1 cellular context compared by ENCODE assay signal in genomic region chr14:94581127-94581999, GRCh38.
A peak's percentile ranks its signal among the peaks of the same experiment; 100 is the strongest.
TF ChIP-seq lines count a peak whose summit lies in the region.

A gene with protein sequence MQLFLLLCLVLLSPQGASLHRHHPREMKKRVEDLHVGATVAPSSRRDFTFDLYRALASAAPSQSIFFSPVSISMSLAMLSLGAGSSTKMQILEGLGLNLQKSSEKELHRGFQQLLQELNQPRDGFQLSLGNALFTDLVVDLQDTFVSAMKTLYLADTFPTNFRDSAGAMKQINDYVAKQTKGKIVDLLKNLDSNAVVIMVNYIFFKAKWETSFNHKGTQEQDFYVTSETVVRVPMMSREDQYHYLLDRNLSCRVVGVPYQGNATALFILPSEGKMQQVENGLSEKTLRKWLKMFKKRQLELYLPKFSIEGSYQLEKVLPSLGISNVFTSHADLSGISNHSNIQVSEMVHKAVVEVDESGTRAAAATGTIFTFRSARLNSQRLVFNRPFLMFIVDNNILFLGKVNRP (plus strand): TSS chr14:94581426. CDS start chr14:94587363, 5,937 bp downstream.

TF ChIP-seq in HepG2, 621 proteins besides CTCF, POLR2A, EP300 and RAD21 (continued from another document and continues in another):
- peak in 1 of 2 experiments; percentile 16; a peak in 1 of 4 replicates for TF ChIP-seq ATF4 (CRISPR knock-in tag; IDR thresholded peaks at IDR 0.05)
- peak; percentile 45; the same call in 1 of the 2 replicates for TF ChIP-seq RXRA (CRISPR knock-in tag; IDR thresholded peaks at IDR 0.05)
- no peak for TF ChIP-seq RFX3 (CRISPR knock-in tag; IDR thresholded peaks at IDR 0.05)
- TF ChIP-seq POLR2AphosphoS5 (IDR thresholded peaks at IDR 0.05; ENCODE audit: low read depth, low read length), result peak; percentile 95
- no peak for TF ChIP-seq ZNF513 (CRISPR knock-in tag; conservative IDR thresholded peaks at IDR 0.05)
- TF ChIP-seq ZNF136 (CRISPR knock-in tag; IDR thresholded peaks at IDR 0.05; ENCODE audit: low read depth), result 0 out of 2 replicates have a peak, but pooled peaks have one; percentile 47
- TF ChIP-seq HDAC2 (CRISPR knock-in tag; IDR thresholded peaks at IDR 0.05), result peak; percentile 41
- TF ChIP-seq NCOA5 (CRISPR knock-in tag; IDR thresholded peaks at IDR 0.05), result no peak
- TF ChIP-seq KDM5B (CRISPR knock-in tag; IDR thresholded peaks at IDR 0.05; ENCODE audit: borderline replicate concordance), result peak; percentile 70
- TF ChIP-seq HMGXB4 (CRISPR knock-in tag; IDR thresholded peaks at IDR 0.05; ENCODE audit: borderline replicate concordance in 1 of 2, low read depth in 1 of 2), result peak; percentile 52 to 58; a peak in 2 of 4 replicates
- peak; percentile 15; the same call in 1 of the 2 replicates for TF ChIP-seq HOXA3 (CRISPR knock-in tag; IDR thresholded peaks at IDR 0.05)
- no peak for TF ChIP-seq LCORL (IDR thresholded peaks at IDR 0.05)
- TF ChIP-seq LCORL (CRISPR knock-in tag; IDR thresholded peaks at IDR 0.05), result no peak; the same call in 1 of the 2 replicates
- 0 out of 2 replicates have a peak, but pooled peaks have one; percentile 33 for TF ChIP-seq ZNF740 (CRISPR knock-in tag; IDR thresholded peaks at IDR 0.05)
- peak; percentile 56 for TF ChIP-seq MXD1 (CRISPR knock-in tag; IDR thresholded peaks at IDR 0.05)
- peak; percentile 66 for TF ChIP-seq ZNF143 (CRISPR knock-in tag; IDR thresholded peaks at IDR 0.05)
- peak; percentile 28; the same call in 1 of the 2 replicates for TF ChIP-seq PATZ1 (CRISPR knock-in tag; IDR thresholded peaks at IDR 0.05)
- TF ChIP-seq MIER3 (CRISPR knock-in tag; IDR thresholded peaks at IDR 0.05; ENCODE audit: borderline replicate concordance), result 0 out of 2 replicates have a peak, but pooled peaks have one; percentile 59
- TF ChIP-seq GATAD2A (CRISPR knock-in tag; IDR thresholded peaks at IDR 0.05), result no peak
- TF ChIP-seq, protein P1, sequence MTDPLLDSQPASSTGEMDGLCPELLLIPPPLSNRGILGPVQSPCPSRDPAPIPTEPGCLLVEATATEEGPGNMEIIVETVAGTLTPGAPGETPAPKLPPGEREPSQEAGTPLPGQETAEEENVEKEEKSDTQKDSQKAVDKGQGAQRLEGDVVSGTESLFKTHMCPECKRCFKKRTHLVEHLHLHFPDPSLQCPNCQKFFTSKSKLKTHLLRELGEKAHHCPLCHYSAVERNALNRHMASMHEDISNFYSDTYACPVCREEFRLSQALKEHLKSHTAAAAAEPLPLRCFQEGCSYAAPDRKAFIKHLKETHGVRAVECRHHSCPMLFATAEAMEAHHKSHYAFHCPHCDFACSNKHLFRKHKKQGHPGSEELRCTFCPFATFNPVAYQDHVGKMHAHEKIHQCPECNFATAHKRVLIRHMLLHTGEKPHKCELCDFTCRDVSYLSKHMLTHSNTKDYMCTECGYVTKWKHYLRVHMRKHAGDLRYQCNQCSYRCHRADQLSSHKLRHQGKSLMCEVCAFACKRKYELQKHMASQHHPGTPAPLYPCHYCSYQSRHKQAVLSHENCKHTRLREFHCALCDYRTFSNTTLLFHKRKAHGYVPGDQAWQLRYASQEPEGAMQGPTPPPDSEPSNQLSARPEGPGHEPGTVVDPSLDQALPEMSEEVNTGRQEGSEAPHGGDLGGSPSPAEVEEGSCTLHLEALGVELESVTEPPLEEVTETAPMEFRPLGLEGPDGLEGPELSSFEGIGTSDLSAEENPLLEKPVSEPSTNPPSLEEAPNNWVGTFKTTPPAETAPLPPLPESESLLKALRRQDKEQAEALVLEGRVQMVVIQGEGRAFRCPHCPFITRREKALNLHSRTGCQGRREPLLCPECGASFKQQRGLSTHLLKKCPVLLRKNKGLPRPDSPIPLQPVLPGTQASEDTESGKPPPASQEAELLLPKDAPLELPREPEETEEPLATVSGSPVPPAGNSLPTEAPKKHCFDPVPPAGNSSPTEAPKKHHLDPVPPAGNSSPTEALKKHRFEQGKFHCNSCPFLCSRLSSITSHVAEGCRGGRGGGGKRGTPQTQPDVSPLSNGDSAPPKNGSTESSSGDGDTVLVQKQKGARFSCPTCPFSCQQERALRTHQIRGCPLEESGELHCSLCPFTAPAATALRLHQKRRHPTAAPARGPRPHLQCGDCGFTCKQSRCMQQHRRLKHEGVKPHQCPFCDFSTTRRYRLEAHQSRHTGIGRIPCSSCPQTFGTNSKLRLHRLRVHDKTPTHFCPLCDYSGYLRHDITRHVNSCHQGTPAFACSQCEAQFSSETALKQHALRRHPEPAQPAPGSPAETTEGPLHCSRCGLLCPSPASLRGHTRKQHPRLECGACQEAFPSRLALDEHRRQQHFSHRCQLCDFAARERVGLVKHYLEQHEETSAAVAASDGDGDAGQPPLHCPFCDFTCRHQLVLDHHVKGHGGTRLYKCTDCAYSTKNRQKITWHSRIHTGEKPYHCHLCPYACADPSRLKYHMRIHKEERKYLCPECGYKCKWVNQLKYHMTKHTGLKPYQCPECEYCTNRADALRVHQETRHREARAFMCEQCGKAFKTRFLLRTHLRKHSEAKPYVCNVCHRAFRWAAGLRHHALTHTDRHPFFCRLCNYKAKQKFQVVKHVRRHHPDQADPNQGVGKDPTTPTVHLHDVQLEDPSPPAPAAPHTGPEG (CRISPR knock-in tag; IDR thresholded peaks at IDR 0.05), result no peak
- TF ChIP-seq ZNF24 (IDR thresholded peaks at IDR 0.05), result no peak
- 0 out of 2 replicates have a peak, but pooled peaks have one; percentile 8 for TF ChIP-seq PRMT3 (CRISPR knock-in tag; IDR thresholded peaks at IDR 0.05; ENCODE audit: borderline replicate concordance, low read depth)
- peak; percentile 71 for TF ChIP-seq SALL1 (CRISPR knock-in tag; IDR thresholded peaks at IDR 0.05)
- TF ChIP-seq, protein P2, sequence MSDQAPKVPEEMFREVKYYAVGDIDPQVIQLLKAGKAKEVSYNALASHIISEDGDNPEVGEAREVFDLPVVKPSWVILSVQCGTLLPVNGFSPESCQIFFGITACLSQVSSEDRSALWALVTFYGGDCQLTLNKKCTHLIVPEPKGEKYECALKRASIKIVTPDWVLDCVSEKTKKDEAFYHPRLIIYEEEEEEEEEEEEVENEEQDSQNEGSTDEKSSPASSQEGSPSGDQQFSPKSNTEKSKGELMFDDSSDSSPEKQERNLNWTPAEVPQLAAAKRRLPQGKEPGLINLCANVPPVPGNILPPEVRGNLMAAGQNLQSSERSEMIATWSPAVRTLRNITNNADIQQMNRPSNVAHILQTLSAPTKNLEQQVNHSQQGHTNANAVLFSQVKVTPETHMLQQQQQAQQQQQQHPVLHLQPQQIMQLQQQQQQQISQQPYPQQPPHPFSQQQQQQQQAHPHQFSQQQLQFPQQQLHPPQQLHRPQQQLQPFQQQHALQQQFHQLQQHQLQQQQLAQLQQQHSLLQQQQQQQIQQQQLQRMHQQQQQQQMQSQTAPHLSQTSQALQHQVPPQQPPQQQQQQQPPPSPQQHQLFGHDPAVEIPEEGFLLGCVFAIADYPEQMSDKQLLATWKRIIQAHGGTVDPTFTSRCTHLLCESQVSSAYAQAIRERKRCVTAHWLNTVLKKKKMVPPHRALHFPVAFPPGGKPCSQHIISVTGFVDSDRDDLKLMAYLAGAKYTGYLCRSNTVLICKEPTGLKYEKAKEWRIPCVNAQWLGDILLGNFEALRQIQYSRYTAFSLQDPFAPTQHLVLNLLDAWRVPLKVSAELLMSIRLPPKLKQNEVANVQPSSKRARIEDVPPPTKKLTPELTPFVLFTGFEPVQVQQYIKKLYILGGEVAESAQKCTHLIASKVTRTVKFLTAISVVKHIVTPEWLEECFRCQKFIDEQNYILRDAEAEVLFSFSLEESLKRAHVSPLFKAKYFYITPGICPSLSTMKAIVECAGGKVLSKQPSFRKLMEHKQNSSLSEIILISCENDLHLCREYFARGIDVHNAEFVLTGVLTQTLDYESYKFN (CRISPR knock-in tag; conservative IDR thresholded peaks at IDR 0.05), result peak; percentile 4; the same call in 1 of the 2 replicates
- TF ChIP-seq ZNF431 (CRISPR knock-in tag; IDR thresholded peaks at IDR 0.05; ENCODE audit: borderline replicate concordance, low read depth), result no peak
- TF ChIP-seq MTA3 (CRISPR knock-in tag; IDR thresholded peaks at IDR 0.05), result no peak
- TF ChIP-seq RELA (CRISPR knock-in tag; IDR thresholded peaks at IDR 0.05), result no peak
- no peak for TF ChIP-seq ATRX (CRISPR knock-in tag; IDR thresholded peaks at IDR 0.05; ENCODE audit: borderline replicate concordance)
- no peak for TF ChIP-seq CBX5 (CRISPR knock-in tag; IDR thresholded peaks at IDR 0.05; ENCODE audit: borderline replicate concordance)
- TF ChIP-seq, protein P3, sequence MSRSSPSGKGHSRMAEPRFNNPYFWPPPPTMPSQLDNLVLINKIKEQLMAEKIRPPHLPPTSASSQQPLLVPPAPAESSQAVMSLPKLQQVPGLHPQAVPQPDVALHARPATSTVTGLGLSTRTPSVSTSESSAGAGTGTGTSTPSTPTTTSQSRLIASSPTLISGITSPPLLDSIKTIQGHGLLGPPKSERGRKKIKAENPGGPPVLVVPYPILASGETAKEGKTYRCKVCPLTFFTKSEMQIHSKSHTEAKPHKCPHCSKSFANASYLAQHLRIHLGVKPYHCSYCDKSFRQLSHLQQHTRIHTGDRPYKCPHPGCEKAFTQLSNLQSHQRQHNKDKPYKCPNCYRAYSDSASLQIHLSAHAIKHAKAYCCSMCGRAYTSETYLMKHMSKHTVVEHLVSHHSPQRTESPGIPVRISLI (CRISPR knock-in tag; IDR thresholded peaks at IDR 0.05; ENCODE audit: borderline replicate concordance), result no peak
- no peak for TF ChIP-seq ZNF225 (CRISPR knock-in tag; IDR thresholded peaks at IDR 0.05)
- no peak for TF ChIP-seq ZNF75D (CRISPR knock-in tag; IDR thresholded peaks at IDR 0.05; ENCODE audit: borderline replicate concordance)
- no peak for TF ChIP-seq ZNF232 (CRISPR knock-in tag; IDR thresholded peaks at IDR 0.05; ENCODE audit: borderline replicate concordance)
- peak; percentile 74; the same call in 1 of the 2 replicates for TF ChIP-seq ZSCAN21 (CRISPR knock-in tag; IDR thresholded peaks at IDR 0.05; ENCODE audit: borderline replicate concordance)
- TF ChIP-seq ZNF296 (CRISPR knock-in tag; conservative IDR thresholded peaks at IDR 0.05), result no peak
- no peak for TF ChIP-seq ASH2L (IDR thresholded peaks at IDR 0.05; ENCODE audit: insufficient read length, low read depth, low read length)
- TF ChIP-seq ZNF709 (CRISPR knock-in tag; IDR thresholded peaks at IDR 0.05), result peak; percentile 83; the same call in 1 of the 2 replicates
- peak; percentile 76; the same call in 1 of the 2 replicates for TF ChIP-seq TARDBP (CRISPR knock-in tag; IDR thresholded peaks at IDR 0.05)
- TF ChIP-seq MED13 (CRISPR knock-in tag; IDR thresholded peaks at IDR 0.05), result peak; percentile 52; the same call in 1 of the 2 replicates
- peak; percentile 30; the same call in 1 of the 2 replicates for TF ChIP-seq FOXK1 (CRISPR knock-in tag; IDR thresholded peaks at IDR 0.05; ENCODE audit: borderline replicate concordance, low read depth)
- no peak for TF ChIP-seq KLF11 (CRISPR knock-in tag; IDR thresholded peaks at IDR 0.05)
